In the genomic region with DNA sequence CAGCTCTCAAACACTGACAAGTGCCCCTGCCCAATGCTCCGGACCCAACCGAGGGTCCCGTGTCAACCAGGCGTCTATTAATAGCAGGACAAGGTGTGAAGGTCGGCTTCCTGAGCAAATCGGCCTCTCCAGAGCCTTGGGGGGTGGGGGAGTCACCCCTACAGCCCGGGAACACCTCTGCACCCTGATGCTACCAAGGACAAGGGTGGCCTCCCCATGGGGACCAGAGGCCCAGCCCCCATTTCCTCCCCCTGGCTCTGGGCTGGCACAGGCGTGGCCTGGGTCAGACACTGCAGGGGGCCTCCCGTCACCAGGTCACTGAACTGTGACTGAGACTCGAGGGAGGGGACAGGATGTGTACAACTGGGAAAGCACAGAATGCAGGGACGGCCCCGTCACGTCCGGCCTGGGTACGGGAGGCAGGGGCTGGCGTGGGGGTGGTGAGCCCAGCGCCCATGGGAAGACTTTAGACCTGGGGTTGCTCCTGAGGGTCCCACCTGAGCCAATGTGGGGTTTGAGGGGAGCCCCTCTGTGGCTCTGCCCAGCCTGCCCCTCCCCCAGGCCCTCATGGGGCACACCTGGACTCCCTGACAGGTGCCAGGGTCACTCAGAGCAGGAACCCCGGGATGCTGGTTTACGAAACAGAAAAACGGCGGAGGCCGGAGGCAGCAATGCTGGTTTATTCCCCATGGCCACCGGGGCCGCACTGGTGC, we compare ENCODE assay signal across 7 cellular contexts. TPM values are rescaled to one million over a fixed set of nuclear protein-coding genes. Genes with fewer than 3 reads are reported as not detected.
DNase-seq lines count a peak whose midpoint lies in the region; ATAC-seq, FAIRE-seq and TF ChIP-seq lines count a peak whose summit lies in the region.
"Had no signal": no experiment of that assay in that cellular context is flagged by ENCODE, and none has a peak within 500 bp of the region (broad histone marks: within the 10 kb centered on the region; RNA-seq: fewer than 3 reads in every experiment).

No MANE protein-coding gene starts in this region.

- no peak for TF ChIP-seq CTCF in right lobe of liver (IDR thresholded peaks at IDR 0.05)
- no peak for TF ChIP-seq CTCF in tibial nerve (IDR thresholded peaks at IDR 0.05)

- H3K27me3 ChIP-seq in HUES6 (ENCODE audit: control insufficient read depth, insufficient read depth, low read length) (no peaks in the 10 kb centered on the region), right lobe of liver (no peaks in the 10 kb centered on the region), tibial nerve (no peaks in the 10 kb centered on the region)

- TF ChIP-seq POLR2A in right lobe of liver (IDR thresholded peaks at IDR 0.05): no peak
- no peak for TF ChIP-seq POLR2A in tibial nerve (IDR thresholded peaks at IDR 0.05)

- H3K4me3 ChIP-seq in HUES6 (ENCODE audit: low read depth, low read length) (peak overlapping the region; percentile 93), right lobe of liver (peak overlapping the region; percentile 55 to 63 (median 61)), tibial nerve (peak overlapping the region; percentile 40 to 71 (median 67))

- DNase-seq in GM19239 (ENCODE audit: insufficient read length, low spot score) (peak; percentile 99), right lobe of liver (peak; percentile 73 to 84 (median 81)), tibial nerve (ENCODE audit: low spot score in 2 of 2) (no peak), G401 (ENCODE audit: low spot score) (no peak)
- DNase-seq in activated T-helper 9 cell treated with anti-CD3 and anti-CD28 coated beads, Interleukin-2, amount 50 U/mL, for 16 hours (ENCODE audit: low read depth): peak; percentile 50

- H3K9ac ChIP-seq in HUES6 (ENCODE audit: low read length): peak overlapping the region; percentile 20

- H3K9me3 ChIP-seq in HUES6 (ENCODE audit: control insufficient read depth, insufficient read depth, low read depth, low read length) (no peaks in the 10 kb centered on the region), right lobe of liver (no peaks in the 10 kb centered on the region), tibial nerve (no peaks in the 10 kb centered on the region)

- ATAC-seq in right lobe of liver: peak; percentile 66 to 77 (median 75)

- no CpG with 5 or more reads among the region's 24 CpGs for WGBS in right lobe of liver (ENCODE audit: insufficient coverage, low coverage, low lambda C conversion rate, missing lambda C conversion rate)
- WGBS in tibial nerve, 2 donors: 36 to 70% methylated on average over 16 to 24 of the region's 24 CpGs

- peak; percentile 98 for FAIRE-seq in GM19239 (lab: Jason Lieb, UNC)

- H3K27ac ChIP-seq in HUES6 (ENCODE audit: low read depth, low read length) (no peak overlapping the region), right lobe of liver (peak overlapping the region; percentile 50 to 92 (median 72)), tibial nerve (peak overlapping the region in 3 of 4 donors; percentile 44 to 87 (median 78))

- H3K4me1 ChIP-seq in HUES6 (ENCODE audit: control insufficient read depth, insufficient read depth, low read length): peaks cover 15% of the 10 kb centered on the region
- H3K4me1 ChIP-seq in right lobe of liver: no peaks in the 10 kb centered on the region
- peaks cover 0 to 27% (median 17%) of the 10 kb centered on the region in 4 donors for H3K4me1 ChIP-seq in tibial nerve

- in situ Hi-C loops in G401 (cut with HindIII; ENCODE audit: low sequenced_read_pairs): no loop called here

- intact Hi-C loops in right lobe of liver (cut with DNase I): no loop called here

- peaks cover 37% of the 10 kb centered on the region for H3K36me3 ChIP-seq in HUES6 (ENCODE audit: control insufficient read depth, insufficient read depth, low read length)
- peaks cover 0 to 31% (median 0%) of the 10 kb centered on the region in 4 donors for H3K36me3 ChIP-seq in right lobe of liver
- H3K36me3 ChIP-seq in tibial nerve: peaks cover 0 to 62% (median 6%) of the 10 kb centered on the region in 3 donors

- TF ChIP-seq EP300 in tibial nerve (IDR thresholded peaks at IDR 0.05): no peak

RNA-seq across cellular contexts. Expression of a gene that starts 0.6 kb away (rescaled TPM):
- 10 to 100 TPM; 22.8 to 70.0 (median 41.3) TPM for total RNA-seq in right lobe of liver
- total RNA-seq in tibial nerve: 100 to 1,000 TPM in 2 of 4 donors, 10 to 100 TPM in 2; 86.3 to 199 (median 121) TPM
- total RNA-seq in G401 (2014; rRNA removed; shearing (Covaris generic)): 299 and 403 TPM in 2 replicates

RNA-seq across cellular contexts. Expression of a gene that starts 11.5 kb away (rescaled TPM):
- total RNA-seq in right lobe of liver (10 to 100 TPM; 10.2 to 57.1 (median 15.2) TPM), tibial nerve (10 to 100 TPM; 32.7 to 49.4 (median 39.9) TPM)
- total RNA-seq in G401 (2014; rRNA removed; shearing (Covaris generic)): 48.9 and 63.5 TPM in 2 replicates

RNA-seq across cellular contexts. Expression of a gene that starts 13.1 kb away (rescaled TPM):
- total RNA-seq in right lobe of liver (not detected), tibial nerve (not detected)
- 0.43 TPM in 1 of 2 replicates, not detected in the other for total RNA-seq in G401 (2014; rRNA removed; shearing (Covaris generic))
- total RNA-seq: subcutaneous adipose tissue had no signal

RNA-seq across cellular contexts. Expression of a gene that starts 34.9 kb away (rescaled TPM):
- total RNA-seq in right lobe of liver: under 1 TPM; 0.15 to 0.98 (median 0.35) TPM
- total RNA-seq in tibial nerve: 1 to 10 TPM in 2 of 4 donors, under 1 TPM in 2; 0.87 to 1.2 (median 1.0) TPM
- total RNA-seq in G401 (2014; rRNA removed; shearing (Covaris generic)): 0.18 and 0.88 TPM in 2 replicates

RNA-seq across cellular contexts. Expression of a gene that starts 54.8 kb away (rescaled TPM):
- total RNA-seq in right lobe of liver (10 to 100 TPM in 2 of 6 experiments, 1 to 10 TPM in 4; 8.1 to 12.8 (median 10.0) TPM), tibial nerve (10 to 100 TPM; 36.5 to 56.7 (median 43.5) TPM)
- total RNA-seq in G401 (2014; rRNA removed; shearing (Covaris generic)): 22.3 and 31.3 TPM in 2 replicates

Comparison
In these comparisons a context has a peak if more than half of its experiments do, and no peak if none do; other contexts are left out.
1. DNase-seq: peak in GM19239 (single experiment), activated T-helper 9 cell treated with anti-CD3 and anti-CD28 coated beads, Interleukin-2, amount 50 U/mL, for 16 hours (single experiment) and right lobe of liver (3 of 3); none in tibial nerve (0 of 2) and G401 (single experiment).
2. Peak in every context shown above with its lines, with median percentiles within 50 percentile points of each other: H3K4me3 ChIP-seq.